Comparison of ENCODE assay signal across 8 cellular contexts in genomic region chr22:49827307-49827852, GRCh38. TPM values are rescaled to one million over a fixed set of nuclear protein-coding genes. Genes with fewer than 3 reads are reported as not detected.
A peak's percentile ranks its signal among the peaks of the same experiment; 100 is the strongest.
DNase-seq lines count a peak whose midpoint lies in the region; ATAC-seq and TF ChIP-seq lines count a peak whose summit lies in the region.

No MANE protein-coding gene starts in this region.

- no peak for TF ChIP-seq CTCF in foreskin keratinocyte (conservative IDR thresholded peaks at IDR 0.05)

- intact Hi-C loops in Right ventricle myocardium inferior (cut with DNase I) = no loop called here
- intact Hi-C loops in cardiac septum (cut with DNase I) = loop anchor here (2.0 to 5.0 kb wide), 2 partner anchors 25 to 40 kb away; partner anchors contain the start of gene ZBED4

- peaks cover 8% of the 10 kb centered on the region for H3K4me1 ChIP-seq in foreskin keratinocyte
- H3K4me1 ChIP-seq in skeletal muscle tissue (ENCODE audit: control insufficient read depth in 3 of 3, insufficient read depth in 3 of 3, low read length in 3 of 3) = peaks cover 23 to 31% (median 25%) of the 10 kb centered on the region in 3 donors

- DNase-seq in Right ventricle myocardium inferior (ENCODE audit: missing footprints) = no peak
- no peak for DNase-seq in cardiac septum (ENCODE audit: low spot score)
- peak; percentile 19 for DNase-seq in T-helper 9 cell
- DNase-seq in foreskin keratinocyte = no peak
- no peak for DNase-seq in NCI-H524 (lab: John Stamatoyannopoulos, UW)
- no peak for DNase-seq in H4 (ENCODE audit: low spot score)

- H3K4me3 ChIP-seq in skeletal muscle tissue (ENCODE audit: low read length in 3 of 3) = peak overlapping the region in 2 of 3 donors; percentile 78 to 82

- H3K27ac ChIP-seq in foreskin keratinocyte (peak overlapping the region; percentile 77), skeletal muscle tissue (ENCODE audit: low read depth, low read length) (peak overlapping the region; percentile 58)

- no peaks in the 10 kb centered on the region for H3K27me3 ChIP-seq in foreskin keratinocyte
- H3K27me3 ChIP-seq in skeletal muscle tissue (ENCODE audit: control insufficient read depth in 3 of 3, insufficient read depth in 3 of 3, low read length in 3 of 3) = no peaks in the 10 kb centered on the region

- H3K36me3 ChIP-seq in skeletal muscle tissue (ENCODE audit: control insufficient read depth in 3 of 3, insufficient read depth in 3 of 3, low read length in 3 of 3) = peaks cover 15 to 20% (median 16%) of the 10 kb centered on the region in 3 donors

- ATAC-seq in Right ventricle myocardium inferior (peak; percentile 8), foreskin keratinocyte (peak; percentile 13), HG03342 (IDR thresholded peaks at IDR 0.05; ENCODE audit: unreplicated experiment) (no peak)

- H3K9ac ChIP-seq in skeletal muscle tissue (ENCODE audit: low read depth in 1 of 3, low read length in 3 of 3) = peak overlapping the region; percentile 86 to 89 (median 86)

- H3K9me3 ChIP-seq in skeletal muscle tissue (ENCODE audit: control insufficient read depth in 3 of 3, low read length in 3 of 3) = no peaks in the 10 kb centered on the region

RNA-seq across cellular contexts. Expression of gene BRD1, which starts 0.3 kb away (rescaled TPM):
- total RNA-seq in Right ventricle myocardium inferior (17.5 TPM), cardiac septum (18.0 TPM), foreskin keratinocyte (16.8 and 18.8 TPM in 2 replicates), skeletal muscle tissue (27.1 TPM)
- 7.6 and 8.5 TPM in 2 replicates for polyA plus RNA-seq in foreskin keratinocyte
- total RNA-seq in H4 (2014; rRNA removed; shearing (Covaris generic)) = 7.3 and 13.9 TPM in 2 replicates

RNA-seq across cellular contexts. Expression of gene ZBED4, which starts 26.3 kb away (rescaled TPM):
- total RNA-seq in Right ventricle myocardium inferior (4.8 TPM), cardiac septum (6.2 TPM), foreskin keratinocyte (17.0 and 17.8 TPM in 2 replicates), skeletal muscle tissue (8.4 TPM)
- 4.8 and 5.5 TPM in 2 replicates for polyA plus RNA-seq in foreskin keratinocyte
- 5.1 and 9.1 TPM in 2 replicates for total RNA-seq in H4 (2014; rRNA removed; shearing (Covaris generic))
